19 cellular contexts compared by ENCODE assay signal in the genomic region with DNA sequence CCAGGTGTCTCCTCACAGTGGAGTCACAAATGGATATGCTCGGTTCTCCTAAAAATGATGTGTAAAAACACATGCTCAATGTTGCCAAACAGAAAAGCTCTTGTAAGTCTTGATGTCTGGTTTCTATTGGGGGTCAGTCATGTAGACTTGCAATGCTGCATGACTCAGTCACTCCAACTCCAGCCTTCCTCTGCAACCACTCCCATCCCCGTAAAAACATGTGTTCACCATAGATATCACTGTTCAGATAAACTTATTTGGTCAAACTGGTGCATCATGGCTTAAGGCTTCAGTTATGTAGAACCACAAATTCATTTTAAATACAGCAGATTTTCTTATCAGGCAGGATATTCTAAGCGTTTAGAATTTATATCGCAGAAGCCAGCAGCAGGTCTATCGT.
DNase-seq lines count a peak whose midpoint lies in the region; ATAC-seq and TF ChIP-seq lines count a peak whose summit lies in the region.
"Had no signal": no experiment of that assay in that cellular context is flagged by ENCODE, and none has a peak within 500 bp of the region (broad histone marks: within the 10 kb centered on the region; RNA-seq: fewer than 3 reads in every experiment).

No MANE protein-coding gene starts in this region.

- no peak for ATAC-seq in HG03159 (IDR thresholded peaks at IDR 0.05; ENCODE audit: unreplicated experiment)
- ATAC-seq: GM12878 had no signal

- H3K27me3 ChIP-seq in brain microvascular endothelial cell (replicated peaks) = no peaks in the 10 kb centered on the region
- H3K27me3 ChIP-seq: Peyer's patch had no signal

- no peak overlapping the region for H3K4me3 ChIP-seq in brain microvascular endothelial cell (ENCODE audit: low read depth, low read length)
- H3K4me3 ChIP-seq: GM12878, HAP-1, Peyer's patch had no signal

- H3K36me3 ChIP-seq in brain microvascular endothelial cell (replicated peaks) = no peaks in the 10 kb centered on the region
- H3K36me3 ChIP-seq: HAP-1, Peyer's patch had no signal

- in situ Hi-C loops in brain microvascular endothelial cell (cut with HindIII; ENCODE audit: low pct_ligation_motif_present, low sequenced_read_pairs) = no loop called here

- DNase-seq in EL (peak; percentile 9), OCI-M1 (lab: John Stamatoyannopoulos, UW) (peak; percentile 96), brain microvascular endothelial cell (peak; percentile 62), iris pigment epithelial cell (ENCODE audit: low read depth) (peak; percentile 20), NCI-H524 (lab: John Stamatoyannopoulos, UW) (no peak), HPDE6-E6E7 (ENCODE audit: extremely low spot score) (no peak), AML-193 (lab: John Stamatoyannopoulos, UW) (no peak)
- DNase-seq: Caco-2, MM.1S, NCI-H1930, NCI-H2171 treated with DMSO at 0.1 percent for 48 hours, NCI-H510A, Peyer's patch, SHP77 had no signal

- no peak overlapping the region for H3K27ac ChIP-seq in brain microvascular endothelial cell
- H3K27ac ChIP-seq: C4-2B, KMS-11, Peyer's patch had no signal

- no peak for TF ChIP-seq CTCF in brain microvascular endothelial cell (IDR thresholded peaks at IDR 0.05; ENCODE audit: low read depth, low read length, missing control alignments)

Comparison
In these comparisons a context has a peak if more than half of its experiments do, and no peak if none do; other contexts are left out.
1. DNase-seq: peak in EL (single experiment), OCI-M1 (single experiment), brain microvascular endothelial cell (single experiment) and iris pigment epithelial cell (single experiment); none in NCI-H524 (0 of 2), HPDE6-E6E7 (single experiment) and AML-193 (0 of 2).